In genomic region chr12:132444957-132445883, GRCh38 we compare ENCODE assay signal across 9 cellular contexts. TPM values are rescaled to one million over a fixed set of nuclear protein-coding genes. Genes with fewer than 3 reads are reported as not detected.
DNase-seq lines count a peak whose midpoint lies in the region; ATAC-seq, FAIRE-seq and TF ChIP-seq lines count a peak whose summit lies in the region.
"Had no signal": no experiment of that assay in that cellular context is flagged by ENCODE, and none has a peak within 500 bp of the region (broad histone marks: within the 10 kb centered on the region; RNA-seq: fewer than 3 reads in every experiment).

No MANE protein-coding gene starts in this region.

- H3K18ac ChIP-seq in mesenchymal stem cell (ENCODE audit: low read depth in 1 of 2, low read length in 2 of 2), result no peak overlapping the region

- FAIRE-seq in astrocyte (lab: Jason Lieb, UNC), result no peak
- FAIRE-seq: TTC549 had no signal

- ATAC-seq in HG02885 (IDR thresholded peaks at IDR 0.05; ENCODE audit: poor library complexity, unreplicated experiment) (peak; percentile 51), GM18870 (IDR thresholded peaks at IDR 0.05; ENCODE audit: unreplicated experiment) (no peak)

- no peaks in the 10 kb centered on the region for H3K27me3 Mint-ChIP-seq in T-helper 1 cell treated with Interleukin-12 subunit alpha and Interleukin-12 subunit beta and Interleukin-4 antibody, amounts not matched to agents 30 μg/mL and 1 μg/mL, for 36 hours (ENCODE audit: low read depth)
- peaks cover 45% of the 10 kb centered on the region for H3K27me3 Mint-ChIP-seq in astrocyte (ENCODE audit: low read depth, unreplicated experiment)

- no peaks in the 10 kb centered on the region for H3K9me3 Mint-ChIP-seq in T-helper 1 cell treated with Interleukin-12 subunit alpha and Interleukin-12 subunit beta and Interleukin-4 antibody, amounts not matched to agents 30 μg/mL and 1 μg/mL, for 36 hours
- H3K9me3 Mint-ChIP-seq in astrocyte (ENCODE audit: unreplicated experiment), result no peaks in the 10 kb centered on the region

- H3K36me3 Mint-ChIP-seq in T-helper 1 cell treated with Interleukin-12 subunit alpha and Interleukin-12 subunit beta and Interleukin-4 antibody, amounts not matched to agents 30 μg/mL and 1 μg/mL, for 36 hours (ENCODE audit: low read depth), result peaks cover 7% of the 10 kb centered on the region
- peaks cover 4% of the 10 kb centered on the region for H3K36me3 Mint-ChIP-seq in astrocyte (ENCODE audit: low read depth, unreplicated experiment)

- TF ChIP-seq CTCF in GM10248 (IDR thresholded peaks at IDR 0.05; ENCODE audit: control extremely low read depth, extremely low read depth, low read depth, missing control alignments) (no peak), astrocyte (IDR thresholded peaks at IDR 0.05; ENCODE audit: insufficient read depth, low read depth, low read length) (no peak)

- no peak overlapping the region for H4K91ac ChIP-seq in mesenchymal stem cell (ENCODE audit: low read length)

- CTCF ChIA-PET in GM10248 (lab: Yijun Ruan, JAX), result interaction anchor here (1.0 kb wide), 1 partner anchor 78 kb away, joined by 3 read pairs; no protein-coding TSS in a partner anchor

- H2BK15ac ChIP-seq in mesenchymal stem cell (ENCODE audit: low read depth, poor library complexity, severe bottlenecking), result no peak overlapping the region

- H3K27ac Mint-ChIP-seq in T-helper 1 cell treated with Interleukin-12 subunit alpha and Interleukin-12 subunit beta and Interleukin-4 antibody, amounts not matched to agents 30 μg/mL and 1 μg/mL, for 36 hours, result peak overlapping the region; percentile 100
- peak overlapping the region; percentile 94 for H3K27ac Mint-ChIP-seq in astrocyte (ENCODE audit: unreplicated experiment)

- H3K79me2 ChIP-seq in astrocyte (ENCODE audit: insufficient read depth, low read length), result no peaks in the 10 kb centered on the region

- H3K4me3 Mint-ChIP-seq in T-helper 1 cell treated with Interleukin-12 subunit alpha and Interleukin-12 subunit beta and Interleukin-4 antibody, amounts not matched to agents 30 μg/mL and 1 μg/mL, for 36 hours, result peak overlapping the region; percentile 94
- peak overlapping the region; percentile 77 for H3K4me3 Mint-ChIP-seq in astrocyte (ENCODE audit: unreplicated experiment)

- peak; percentile 77 for DNase-seq in GM10248 (ENCODE audit: extremely low spot score)
- DNase-seq in astrocyte (ENCODE audit: low read depth), result no peak
- no peak for DNase-seq in mesenchymal stem cell
- peak; percentile 82 for DNase-seq in stimulated activated CD8-positive, alpha-beta memory T cell treated with anti-CD3 and anti-CD28 coated beads, Interleukin-4, amount 100 ng/mL, for 48 hours
- DNase-seq in islet precursor cell, result no peak

- H4K8ac ChIP-seq in mesenchymal stem cell (ENCODE audit: low read length), result no peak overlapping the region

- H3K4me3 ChIP-seq in astrocyte (ENCODE audit: insufficient read depth, low read depth, low read length), result peak overlapping the region; percentile 23
- H3K4me3 ChIP-seq in mesenchymal stem cell (ENCODE audit: insufficient read depth in 1 of 2, low read depth in 1 of 2, low read length in 2 of 2), result peak overlapping the region in 1 of 2 experiments; percentile 73

- H3K9ac ChIP-seq in astrocyte (ENCODE audit: low read length) (peak overlapping the region; percentile 39), mesenchymal stem cell (ENCODE audit: low read length) (peak overlapping the region; percentile 87)

- H2AFZ ChIP-seq in astrocyte (ENCODE audit: low read depth, low read length) (peak overlapping the region; percentile 61), mesenchymal stem cell (ENCODE audit: low read depth, low read length) (no peak overlapping the region)

- no peaks in the 10 kb centered on the region for H3K4me1 ChIP-seq in astrocyte (ENCODE audit: insufficient read depth, low read length)
- no peaks in the 10 kb centered on the region for H3K4me1 ChIP-seq in mesenchymal stem cell (ENCODE audit: control insufficient read depth, insufficient read depth, low read depth, low read length)

- H3K9me3 ChIP-seq in astrocyte (ENCODE audit: insufficient read depth, low read depth, low read length) (no peaks in the 10 kb centered on the region), mesenchymal stem cell (ENCODE audit: control insufficient read depth, low read length) (no peaks in the 10 kb centered on the region)

- H2AK5ac ChIP-seq in mesenchymal stem cell (ENCODE audit: low read length, severe bottlenecking), result no peak overlapping the region

- no peaks in the 10 kb centered on the region for H3K79me1 ChIP-seq in mesenchymal stem cell (replicated peaks; ENCODE audit: low read length, poor library complexity, severe bottlenecking)

- POLR2A ChIA-PET in GM10248 (lab: Yijun Ruan, JAX), result no interaction called here

- H3K36me3 ChIP-seq in astrocyte (ENCODE audit: insufficient read depth, low read length) (no peaks in the 10 kb centered on the region), mesenchymal stem cell (ENCODE audit: control insufficient read depth in 1 of 2, insufficient read depth in 2 of 2, low read depth in 1 of 2, low read length in 2 of 2) (no peaks in the 10 kb centered on the region)

- no peak overlapping the region for H2BK5ac ChIP-seq in mesenchymal stem cell (ENCODE audit: low read depth, low read length, poor library complexity, severe bottlenecking)

- WGBS in mesenchymal stem cell, result 73% methylated on average over 37 of the region's 37 CpGs

- H3K4me2 ChIP-seq in astrocyte (ENCODE audit: low read length) (peak overlapping the region; percentile 50), mesenchymal stem cell (ENCODE audit: low read length, poor library complexity, severe bottlenecking) (no peak overlapping the region)

- H3K4ac ChIP-seq in mesenchymal stem cell (ENCODE audit: low read depth in 1 of 2, low read length in 2 of 2), result no peak overlapping the region

- H3K14ac ChIP-seq in mesenchymal stem cell (ENCODE audit: low read length in 2 of 2), result no peak overlapping the region

- H2BK120ac ChIP-seq in mesenchymal stem cell (ENCODE audit: low read depth, low read length), result no peak overlapping the region

- no peak overlapping the region for H3K23ac ChIP-seq in mesenchymal stem cell (ENCODE audit: low read length in 2 of 2)

- peaks cover 5% of the 10 kb centered on the region for H3K27me3 ChIP-seq in astrocyte (ENCODE audit: insufficient read depth, low read length)
- peaks cover 33 to 35% of the 10 kb centered on the region in 2 experiments for H3K27me3 ChIP-seq in mesenchymal stem cell (ENCODE audit: control insufficient read depth in 1 of 2, insufficient read depth in 1 of 2, low read length in 2 of 2)

- H2BK12ac ChIP-seq in mesenchymal stem cell (ENCODE audit: low read length in 2 of 2), result no peak overlapping the region

- peaks cover 36% of the 10 kb centered on the region for H3K4me1 Mint-ChIP-seq in T-helper 1 cell treated with Interleukin-12 subunit alpha and Interleukin-12 subunit beta and Interleukin-4 antibody, amounts not matched to agents 30 μg/mL and 1 μg/mL, for 36 hours (ENCODE audit: low read depth)
- H3K4me1 Mint-ChIP-seq in astrocyte (ENCODE audit: low read depth, unreplicated experiment), result peaks cover 8% of the 10 kb centered on the region

- no peaks in the 10 kb centered on the region for H4K20me1 ChIP-seq in astrocyte (ENCODE audit: insufficient read depth, low read length)

- H3K27ac ChIP-seq in astrocyte (ENCODE audit: low read depth, low read length) (no peak overlapping the region), mesenchymal stem cell (ENCODE audit: low read length, poor library complexity, severe bottlenecking) (no peak overlapping the region)

RNA-seq across cellular contexts. Expression of gene FBRSL1, which starts 44.7 kb away (rescaled TPM):
- 36.6 and 43.8 TPM in 2 replicates for total RNA-seq in astrocyte
- polyA plus RNA-seq in mesenchymal stem cell (2013, experiment 1 of 2), result 35.1 TPM
- polyA plus RNA-seq in mesenchymal stem cell (2013, experiment 2 of 2), result 32.7 TPM

Comparison
In these comparisons a context has a peak if more than half of its experiments do, and no peak if none do; other contexts are left out.
1. DNase-seq: peak in GM10248 (single experiment) and stimulated activated CD8-positive, alpha-beta memory T cell treated with anti-CD3 and anti-CD28 coated beads, Interleukin-4, amount 100 ng/mL, for 48 hours (single experiment); none in astrocyte (single experiment), mesenchymal stem cell (single experiment) and islet precursor cell (single experiment).